22 cellular contexts compared by ENCODE assay signal in the genomic region with DNA sequence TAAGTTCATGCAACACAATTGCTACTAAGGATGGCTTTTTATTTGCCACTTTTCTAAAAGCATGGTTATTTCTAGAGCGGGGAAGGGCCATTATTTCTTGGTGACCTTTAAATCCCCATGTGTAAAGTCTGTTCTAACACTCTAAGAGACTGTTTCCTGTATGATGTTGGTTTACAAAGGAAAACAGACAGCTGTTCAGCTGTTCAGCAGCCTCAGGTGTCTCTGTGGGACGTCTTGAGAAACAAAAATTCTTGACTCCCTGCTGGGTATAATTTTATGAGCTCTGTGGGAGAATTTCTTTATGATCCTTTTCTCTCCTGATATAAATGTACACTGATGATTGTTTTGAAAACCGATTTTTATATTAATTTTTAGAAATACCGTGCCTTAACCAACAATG. TPM values are rescaled to one million over a fixed set of nuclear protein-coding genes. Genes with fewer than 3 reads are reported as not detected.
"Had no signal": no experiment of that assay in that cellular context is flagged by ENCODE, and none has a peak within 500 bp of the region (broad histone marks: within the 10 kb centered on the region; RNA-seq: fewer than 3 reads in every experiment).

No MANE protein-coding gene starts in this region.

- ATAC-seq: activated T-helper 17 cell treated with anti-CD3 and anti-CD28 coated beads, Interleukin-2, amount 50 U/mL, for 72 hours; gastrocnemius medialis; natural killer cell treated with Interleukin-12 subunit alpha and Interleukin-12 subunit beta and Interleukin-15 and Interleukin-18, amount 100 ng/mL, for 72 hours; stimulated activated naive CD8-positive, alpha-beta T cell treated with anti-CD3 and anti-CD28 coated beads, Interleukin-15, Interleukin-2, amounts not matched to agents 100 U/mL and 50 U/mL, for 24 hours had no signal

- H3K4me3 ChIP-seq: adrenal gland, ascending aorta, breast epithelium, colonic mucosa, dorsolateral prefrontal cortex, esophagus muscularis mucosa, gastrocnemius medialis, spleen, upper lobe of left lung had no signal

- DNase-seq: activated CD4-positive, alpha-beta T cell treated with anti-CD3 and anti-CD28 coated beads, Interleukin-2, amount 50 U/mL, for 1 hour; activated CD4-positive, CD25-positive, alpha-beta regulatory T cell treated with anti-CD3 and anti-CD28 coated beads, Interleukin-2, amount 50 U/mL, for 72 hours; activated T-cell treated with anti-CD3 and anti-CD28 coated beads, Interleukin-2, amount 50 U/mL, for 1 hour; adrenal gland; colonic mucosa; dorsolateral prefrontal cortex; gastrocnemius medialis; hippocampal formation; midbrain; retina; spleen; stimulated activated CD4-positive, alpha-beta T cell treated with anti-CD3 and anti-CD28 coated beads, Interleukin-4, amount 100 ng/mL, for 1 hour; stimulated activated naive CD8-positive, alpha-beta T cell treated with anti-CD3 and anti-CD28 coated beads, Interleukin-15, Interleukin-2, amounts not matched to agents 100 U/mL and 50 U/mL, for 24 hours; upper lobe of left lung had no signal

RNA-seq across cellular contexts. Expression of a gene that starts 13.9 kb away (rescaled TPM):
- total RNA-seq: activated T-helper 17 cell treated with anti-CD3 and anti-CD28 coated beads, Interleukin-2, amount 50 U/mL, for 72 hours; ascending aorta; gastrocnemius medialis; liver; natural killer cell treated with Interleukin-12 subunit alpha and Interleukin-12 subunit beta and Interleukin-15 and Interleukin-18, amount 100 ng/mL, for 72 hours; osteocyte; spleen; subcutaneous adipose tissue had no signal
- polyA plus RNA-seq: liver, spleen had no signal
